8 cellular contexts compared by ENCODE assay signal in genomic region chr9:36151306-36152210, GRCh38. TPM values are rescaled to one million over a fixed set of nuclear protein-coding genes. Genes with fewer than 3 reads are reported as not detected.
DNase-seq lines count a peak whose midpoint lies in the region; ATAC-seq and TF ChIP-seq lines count a peak whose summit lies in the region.

No MANE protein-coding gene starts in this region.

- H3K27ac Mint-ChIP-seq in T-helper 2 cell treated with Interferon-gamma antibody and Interleukin-4, amounts not matched to agents 5 μg/mL and 100 μg/mL, for 36 hours, result peak overlapping the region; percentile 95
- peak overlapping the region; percentile 95 for H3K27ac Mint-ChIP-seq in stimulated activated memory B cell treated with anti-CD40 and anti-IgM and Interleukin-4, amounts not matched to agents 10 μg/mL and 1 μg/mL and 100 μg/mL, for 72 hours

- peak overlapping the region; percentile 82 for H3K4me3 Mint-ChIP-seq in T-helper 2 cell treated with Interferon-gamma antibody and Interleukin-4, amounts not matched to agents 5 μg/mL and 100 μg/mL, for 36 hours
- H3K4me3 Mint-ChIP-seq in stimulated activated memory B cell treated with anti-CD40 and anti-IgM and Interleukin-4, amounts not matched to agents 10 μg/mL and 1 μg/mL and 100 μg/mL, for 72 hours, result peak overlapping the region; percentile 73

- H3K4me3 ChIP-seq in ascending aorta (no peak overlapping the region), mucosa of descending colon (no peak overlapping the region)

- H3K4me1 Mint-ChIP-seq in T-helper 2 cell treated with Interferon-gamma antibody and Interleukin-4, amounts not matched to agents 5 μg/mL and 100 μg/mL, for 36 hours (ENCODE audit: low read depth), result peaks cover 54% of the 10 kb centered on the region
- peaks cover 55% of the 10 kb centered on the region for H3K4me1 Mint-ChIP-seq in stimulated activated memory B cell treated with anti-CD40 and anti-IgM and Interleukin-4, amounts not matched to agents 10 μg/mL and 1 μg/mL and 100 μg/mL, for 72 hours

- DNase-seq in GM19238 (ENCODE audit: insufficient read length, low spot score) (peak; percentile 77), ascending aorta (ENCODE audit: low spot score in 2 of 2) (peak; percentile 59 to 83), mucosa of descending colon (peak; percentile 67 to 89 (median 76)), cerebellum (ENCODE audit: low spot score) (no peak), NCI-H2081 (lab: John Stamatoyannopoulos, UW) (no peak)
- DNase-seq in T-helper 2 cell treated with Interferon-gamma antibody and Interleukin-4, amounts not matched to agents 5 μg/mL and 100 μg/mL, for 36 hours (ENCODE audit: low spot score), result peak; percentile 88

- TF ChIP-seq CTCF in ascending aorta (IDR thresholded peaks at IDR 0.05), result no peak
- no peak for TF ChIP-seq CTCF in mucosa of descending colon (IDR thresholded peaks at IDR 0.05)

- H3K9me3 ChIP-seq in ascending aorta (no peaks in the 10 kb centered on the region), mucosa of descending colon (no peaks in the 10 kb centered on the region)

- H3K27me3 Mint-ChIP-seq in T-helper 2 cell treated with Interferon-gamma antibody and Interleukin-4, amounts not matched to agents 5 μg/mL and 100 μg/mL, for 36 hours (ENCODE audit: low read depth), result no peaks in the 10 kb centered on the region
- no peaks in the 10 kb centered on the region for H3K27me3 Mint-ChIP-seq in stimulated activated memory B cell treated with anti-CD40 and anti-IgM and Interleukin-4, amounts not matched to agents 10 μg/mL and 1 μg/mL and 100 μg/mL, for 72 hours

- intact Hi-C loops in ascending aorta (cut with DNase I) (no loop called here), mucosa of descending colon (cut with DNase I, micrococcal nuclease) (no loop called here)

- peaks cover 4% of the 10 kb centered on the region for H3K9me3 Mint-ChIP-seq in T-helper 2 cell treated with Interferon-gamma antibody and Interleukin-4, amounts not matched to agents 5 μg/mL and 100 μg/mL, for 36 hours
- H3K9me3 Mint-ChIP-seq in stimulated activated memory B cell treated with anti-CD40 and anti-IgM and Interleukin-4, amounts not matched to agents 10 μg/mL and 1 μg/mL and 100 μg/mL, for 72 hours, result no peaks in the 10 kb centered on the region

- no peaks in the 10 kb centered on the region for H3K27me3 ChIP-seq in ascending aorta

- ATAC-seq in HG03354 (IDR thresholded peaks at IDR 0.05; ENCODE audit: poor library complexity, severe bottlenecking, unreplicated experiment), result peak; percentile 90
- peak; percentile 84 for ATAC-seq in mucosa of descending colon
- ATAC-seq in stimulated activated memory B cell treated with anti-CD40 and anti-IgM and Interleukin-4, amounts not matched to agents 10 μg/mL and 1 μg/mL and 100 μg/mL, for 72 hours, result peak; percentile 96

- H3K27ac ChIP-seq in ascending aorta, result peak overlapping the region; percentile 46 to 82

- H3K36me3 Mint-ChIP-seq in T-helper 2 cell treated with Interferon-gamma antibody and Interleukin-4, amounts not matched to agents 5 μg/mL and 100 μg/mL, for 36 hours (ENCODE audit: low read depth), result peaks cover 57% of the 10 kb centered on the region
- H3K36me3 Mint-ChIP-seq in stimulated activated memory B cell treated with anti-CD40 and anti-IgM and Interleukin-4, amounts not matched to agents 10 μg/mL and 1 μg/mL and 100 μg/mL, for 72 hours, result peaks cover 11% of the 10 kb centered on the region

- H3K4me1 ChIP-seq in ascending aorta, result peaks cover 10 to 24% of the 10 kb centered on the region in 2 donors
- peaks cover 27% of the 10 kb centered on the region for H3K4me1 ChIP-seq in mucosa of descending colon (ENCODE audit: low read depth)

- H3K36me3 ChIP-seq in ascending aorta, result peaks cover 4 to 12% of the 10 kb centered on the region in 2 donors
- no peaks in the 10 kb centered on the region for H3K36me3 ChIP-seq in mucosa of descending colon (ENCODE audit: low read depth)

RNA-seq across cellular contexts. Expression of gene GLIPR2, which starts 15.0 kb away (rescaled TPM):
- total RNA-seq in ascending aorta (54.4 TPM), mucosa of descending colon (10 to 100 TPM; 28.1 to 58.4 (median 37.5) TPM), cerebellum (13.0 TPM)

RNA-seq across cellular contexts. Expression of gene CCIN, which starts 17.6 kb away (rescaled TPM):
- total RNA-seq in ascending aorta, result not detected
- total RNA-seq in mucosa of descending colon, result under 1 TPM in 1 of 3 donors, not detected in 2; 0.25 TPM
- 2.3 TPM for total RNA-seq in cerebellum

RNA-seq across cellular contexts. Expression of gene CLTA, which starts 39.2 kb away (rescaled TPM):
- 222 TPM for total RNA-seq in ascending aorta
- 100 to 1,000 TPM; 165 to 206 (median 174) TPM for total RNA-seq in mucosa of descending colon
- 79.3 TPM for total RNA-seq in cerebellum

Comparison
In these comparisons a context has a peak if more than half of its experiments do, and no peak if none do; other contexts are left out.
1. DNase-seq: peak in GM19238 (single experiment), T-helper 2 cell treated with Interferon-gamma antibody and Interleukin-4, amounts not matched to agents 5 μg/mL and 100 μg/mL, for 36 hours (single experiment), ascending aorta (2 of 2) and mucosa of descending colon (3 of 3); none in cerebellum (single experiment) and NCI-H2081 (0 of 2).
2. Peak in every context shown above with its lines, with median percentiles within 50 percentile points of each other: ATAC-seq.